In the genomic region with DNA sequence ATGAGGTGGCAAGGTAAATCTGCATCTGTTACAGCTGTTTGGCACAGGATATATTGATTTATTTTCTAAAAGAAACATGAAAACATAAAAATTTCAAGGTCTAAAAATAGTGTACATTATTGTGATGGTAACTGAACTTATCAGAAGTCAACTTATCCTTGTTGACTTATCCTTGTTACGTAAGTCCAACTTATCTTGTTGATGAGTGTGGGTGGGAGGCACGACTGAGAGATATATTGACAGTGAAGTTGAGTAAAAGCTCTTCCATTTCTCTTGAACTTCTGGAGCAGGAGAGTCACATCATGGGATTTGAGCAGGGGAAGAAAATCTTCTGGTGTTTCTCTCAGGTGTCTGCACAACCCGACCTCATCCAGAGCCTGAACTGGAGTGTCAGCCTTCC, we compare ENCODE assay signal across 17 cellular contexts.
DNase-seq lines count a peak whose midpoint lies in the region; TF ChIP-seq lines count a peak whose summit lies in the region.
"Had no signal": no experiment of that assay in that cellular context is flagged by ENCODE, and none has a peak within 500 bp of the region (broad histone marks: within the 10 kb centered on the region; RNA-seq: fewer than 3 reads in every experiment).

No MANE protein-coding gene starts in this region.

- H3F3A ChIP-seq in MM.1S (ENCODE audit: insufficient read depth, low read length) = no peaks in the 10 kb centered on the region

- H3K9ac ChIP-seq in MM.1S (ENCODE audit: low read length) = no peak overlapping the region

- H3K4me3 Mint-ChIP-seq in nephron progenitor cell = no peak overlapping the region
- H3K4me3 Mint-ChIP-seq: B cell; stimulated activated memory B cell treated with anti-CD40 and anti-IgM and Interleukin-4, amounts not matched to agents 10 μg/mL and 1 μg/mL and 100 μg/mL, for 72 hours had no signal

- peak overlapping the region; percentile 68 for H3K27ac Mint-ChIP-seq in nephron progenitor cell
- H3K27ac Mint-ChIP-seq: B cell; stimulated activated memory B cell treated with anti-CD40 and anti-IgM and Interleukin-4, amounts not matched to agents 10 μg/mL and 1 μg/mL and 100 μg/mL, for 72 hours had no signal

- H3K27ac ChIP-seq in MM.1S (ENCODE audit: low read length) = no peak overlapping the region; the same call in 1 of the 2 replicates
- H3K27ac ChIP-seq: neutrophil, Peyer's patch, right atrium auricular region had no signal

- TF ChIP-seq CTCF in fibroblast of pulmonary artery (IDR thresholded peaks at IDR 0.05; ENCODE audit: low read length, missing control alignments) (no peak), nephron progenitor cell (IDR thresholded peaks at IDR 0.05) (no peak), MM.1S (IDR thresholded peaks at IDR 0.05; ENCODE audit: low read length) (no peak)

- H3K79me2 ChIP-seq in MM.1S (ENCODE audit: low read length) = no peaks in the 10 kb centered on the region

- H3K36me3 Mint-ChIP-seq in nephron progenitor cell (ENCODE audit: low read depth) = no peaks in the 10 kb centered on the region
- H3K36me3 Mint-ChIP-seq: stimulated activated memory B cell treated with anti-CD40 and anti-IgM and Interleukin-4, amounts not matched to agents 10 μg/mL and 1 μg/mL and 100 μg/mL, for 72 hours had no signal

- DNase-seq in DMS53 (lab: John Stamatoyannopoulos, UW) = peak; percentile 45
- DNase-seq in DMS53 treated with DMSO at 0.1 percent for 48 hours (lab: John Stamatoyannopoulos, UW; ENCODE audit: unreplicated experiment) = no peak
- DNase-seq in NCI-H345 (lab: John Stamatoyannopoulos, UW) = peak; percentile 72
- DNase-seq in fibroblast of pulmonary artery (ENCODE audit: low read depth) = peak; percentile 4
- DNase-seq in nephron progenitor cell = no peak
- no peak for DNase-seq in T-helper 2 cell
- DNase-seq in occipital lobe (lab: John Stamatoyannopoulos, UW) = no peak
- DNase-seq in MM.1S = no peak
- DNase-seq: 8988T; activated naive CD4-positive, alpha-beta T cell treated with anti-CD3 and anti-CD28 coated beads, Interleukin-2, amount 50 U/mL, for 16 hours; GDM1; hypothalamus; Peyer's patch had no signal

- no peak overlapping the region for H2AFZ ChIP-seq in MM.1S (ENCODE audit: low read length)

- H3K4me1 ChIP-seq in MM.1S (ENCODE audit: low read length) = peaks cover 4% of the 10 kb centered on the region; the same call in 1 of the 2 replicates
- H3K4me1 ChIP-seq: Peyer's patch had no signal

- H3K27me3 Mint-ChIP-seq in nephron progenitor cell (ENCODE audit: low read depth, poor library complexity) = peaks cover 2% of the 10 kb centered on the region
- H3K27me3 Mint-ChIP-seq: stimulated activated memory B cell treated with anti-CD40 and anti-IgM and Interleukin-4, amounts not matched to agents 10 μg/mL and 1 μg/mL and 100 μg/mL, for 72 hours had no signal

- H3K27me3 ChIP-seq in MM.1S (replicated peaks; ENCODE audit: insufficient read depth, low read length) = no peaks in the 10 kb centered on the region
- H3K27me3 ChIP-seq: neutrophil, Peyer's patch, right atrium auricular region had no signal

- no peaks in the 10 kb centered on the region for H4K20me1 ChIP-seq in MM.1S (ENCODE audit: insufficient read depth, low read length)

- peaks cover 31% of the 10 kb centered on the region for H3K4me1 Mint-ChIP-seq in nephron progenitor cell
- H3K4me1 Mint-ChIP-seq: B cell; stimulated activated memory B cell treated with anti-CD40 and anti-IgM and Interleukin-4, amounts not matched to agents 10 μg/mL and 1 μg/mL and 100 μg/mL, for 72 hours had no signal

- H3K9me3 Mint-ChIP-seq in nephron progenitor cell = no peaks in the 10 kb centered on the region

- no peak overlapping the region for H3K4me2 ChIP-seq in MM.1S (ENCODE audit: low read depth, low read length)

- no peak overlapping the region for H3K4me3 ChIP-seq in fibroblast of pulmonary artery (replicated peaks; ENCODE audit: low read depth, low read length)
- H3K4me3 ChIP-seq in MM.1S (ENCODE audit: low read length) = no peak overlapping the region
- H3K4me3 ChIP-seq: Peyer's patch, right atrium auricular region had no signal

- H3K9me3 ChIP-seq in MM.1S (replicated peaks; ENCODE audit: insufficient read depth, low read length) = no peaks in the 10 kb centered on the region
- H3K9me3 ChIP-seq: neutrophil, Peyer's patch, right atrium auricular region had no signal

- H3K9me2 ChIP-seq in MM.1S (replicated peaks; ENCODE audit: insufficient read depth, low read length) = no peaks in the 10 kb centered on the region

- no peaks in the 10 kb centered on the region for H3K36me3 ChIP-seq in MM.1S (replicated peaks; ENCODE audit: insufficient read depth, low read length)
- H3K36me3 ChIP-seq: neutrophil, Peyer's patch, right atrium auricular region had no signal

Comparison
In these comparisons a context has a peak if more than half of its experiments do, and no peak if none do; other contexts are left out.
1. DNase-seq: peak in DMS53 (single experiment), NCI-H345 (single experiment) and fibroblast of pulmonary artery (single experiment); none in DMS53 treated with DMSO at 0.1 percent for 48 hours (single experiment), nephron progenitor cell (single experiment), T-helper 2 cell (0 of 5), occipital lobe (single experiment) and MM.1S (single experiment).